11 cellular contexts compared by ENCODE assay signal in the genomic region with DNA sequence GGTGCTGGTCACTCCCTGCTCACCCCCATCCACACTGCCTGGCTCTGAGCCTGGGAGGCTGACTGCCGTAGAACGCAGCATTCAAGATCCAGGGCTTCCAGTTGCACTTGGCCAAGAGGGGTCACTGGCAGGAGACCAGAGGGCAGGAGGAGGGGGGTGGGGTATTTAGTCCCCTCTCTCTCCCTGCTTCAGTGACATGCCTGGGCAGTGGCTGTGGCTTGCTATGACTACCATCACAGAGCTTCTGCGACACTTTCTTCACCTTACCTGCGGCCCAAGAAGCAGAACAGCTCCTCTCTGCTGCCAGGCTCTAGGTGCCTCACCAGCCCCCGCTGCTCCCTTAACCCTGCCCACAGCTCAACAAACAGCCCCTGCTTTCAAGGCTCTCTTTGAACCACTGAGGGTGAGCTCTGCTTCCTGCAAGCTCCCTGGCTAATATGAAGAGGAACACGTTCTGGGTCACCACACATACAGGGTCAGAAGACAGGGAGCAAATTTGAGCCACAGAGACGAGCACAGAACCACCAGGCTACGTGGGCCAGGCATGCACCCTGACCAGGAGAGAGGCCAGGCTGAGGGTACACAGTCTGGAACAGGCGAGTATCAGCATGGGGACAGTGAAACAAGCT. TPM values are rescaled to one million over a fixed set of nuclear protein-coding genes. Genes with fewer than 3 reads are reported as not detected.
DNase-seq lines count a peak whose midpoint lies in the region; TF ChIP-seq lines count a peak whose summit lies in the region.
"Had no signal": no experiment of that assay in that cellular context is flagged by ENCODE, and none has a peak within 500 bp of the region (broad histone marks: within the 10 kb centered on the region; RNA-seq: fewer than 3 reads in every experiment).

No MANE protein-coding gene starts in this region.

- no peak overlapping the region for H3K4me2 ChIP-seq in neural progenitor cell

- in situ Hi-C loops in G401 (cut with HindIII; ENCODE audit: low sequenced_read_pairs): no loop called here

- H3K4me1 ChIP-seq in Caco-2 (no peaks in the 10 kb centered on the region), neural progenitor cell (no peaks in the 10 kb centered on the region)

- no peaks in the 10 kb centered on the region for H3K4me1 Mint-ChIP-seq in Caco-2 (ENCODE audit: low read depth, unreplicated experiment)
- H3K4me1 Mint-ChIP-seq in dendritic cell treated with granulocyte-macrophage colony-stimulating factor and Interleukin-4, amounts not matched to agents 40 ng/mL and 50 ng/mL, for 4 days (ENCODE audit: low read depth): peaks cover 80% of the 10 kb centered on the region
- H3K4me1 Mint-ChIP-seq in neural progenitor cell: peaks cover 30% of the 10 kb centered on the region
- peaks cover 26% of the 10 kb centered on the region for H3K4me1 Mint-ChIP-seq in HFFc6 (ENCODE audit: low read depth)

- POLR2A ChIA-PET in Caco-2 (lab: Charles Lee): no interaction called here

- peaks cover 44% of the 10 kb centered on the region for H4K20me1 ChIP-seq in neural progenitor cell (ENCODE audit: low read depth)

- no peaks in the 10 kb centered on the region for H3K79me2 ChIP-seq in neural progenitor cell (ENCODE audit: low read depth)

- H2AFZ ChIP-seq in neural progenitor cell (replicated peaks): no peak overlapping the region

- H3K9ac ChIP-seq in neural progenitor cell: no peak overlapping the region

- DNase-seq in Caco-2 (peak; percentile 31 to 49), neural progenitor cell (ENCODE audit: low spot score) (no peak), HFFc6 (no peak), OCI-M2 (lab: John Stamatoyannopoulos, UW; ENCODE audit: unreplicated experiment) (no peak), G401 (ENCODE audit: low spot score) (no peak)
- peak; percentile 34 for DNase-seq in Jurkat, Clone E6-1 (ENCODE audit: low read depth, low spot score)
- DNase-seq in stimulated activated CD4-positive, alpha-beta T cell treated with anti-CD3 and anti-CD28 coated beads, Interleukin-4, amount 100 ng/mL, for 4 hours: no peak
- DNase-seq: activated naive CD4-positive, alpha-beta T cell treated with anti-CD3 and anti-CD28 coated beads for 36 hours; mucosa of descending colon; stimulated activated CD4-positive, alpha-beta T cell treated with anti-CD3 and anti-CD28 coated beads, Interleukin-1b, Interleukin-23, amount 100 ng/mL, for 48 hours had no signal

- CTCF ChIA-PET in Caco-2 (lab: Charles Lee): interaction anchor here (0.5 kb wide), 1 partner anchor 52 kb away, joined by 7 read pairs; no protein-coding TSS in a partner anchor

- H3K36me3 ChIP-seq in Caco-2 (ENCODE audit: control insufficient read depth, insufficient read depth, low read length) (peaks cover 1% of the 10 kb centered on the region; the same call in 1 of the 2 replicates), neural progenitor cell (no peaks in the 10 kb centered on the region)

- intact Hi-C loops in Caco-2 (cut with micrococcal nuclease; ENCODE audit: unreplicated experiment): no loop called here
- intact Hi-C loops in dendritic cell treated with granulocyte-macrophage colony-stimulating factor and Interleukin-4, amounts not matched to agents 40 ng/mL and 50 ng/mL, for 4 days (cut with micrococcal nuclease): no loop called here

- H3K9me3 ChIP-seq in Caco-2: no peaks in the 10 kb centered on the region
- no peaks in the 10 kb centered on the region for H3K9me3 ChIP-seq in neural progenitor cell (ENCODE audit: low read depth)
- H3K9me3 ChIP-seq: mucosa of descending colon had no signal

- no peak for TF ChIP-seq CTCF in Caco-2 (IDR thresholded peaks at IDR 0.05; ENCODE audit: insufficient read depth in 1 of 2, low read depth in 1 of 2, low read length in 1 of 2, severe bottlenecking in 1 of 2, unreplicated experiment in 1 of 2)
- no peak for TF ChIP-seq CTCF in neural progenitor cell (IDR thresholded peaks at IDR 0.05)
- TF ChIP-seq CTCF in HFFc6 (IDR thresholded peaks at IDR 0.05): no peak

- H3F3A ChIP-seq in neural progenitor cell (ENCODE audit: low read depth): peaks cover 7% of the 10 kb centered on the region

- H3K27me3 ChIP-seq in Caco-2 (replicated peaks; ENCODE audit: control insufficient read depth, insufficient read depth, low read length): no peaks in the 10 kb centered on the region
- H3K27me3 ChIP-seq in neural progenitor cell: no peaks in the 10 kb centered on the region

- H3K4me3 Mint-ChIP-seq in Caco-2 (ENCODE audit: unreplicated experiment) (no peak overlapping the region), neural progenitor cell (no peak overlapping the region), HFFc6 (no peak overlapping the region)
- H3K4me3 Mint-ChIP-seq in dendritic cell treated with granulocyte-macrophage colony-stimulating factor and Interleukin-4, amounts not matched to agents 40 ng/mL and 50 ng/mL, for 4 days: no peak overlapping the region
- H3K4me3 Mint-ChIP-seq: activated naive CD4-positive, alpha-beta T cell treated with anti-CD3 and anti-CD28 coated beads for 36 hours had no signal

- H3K27ac Mint-ChIP-seq in Caco-2 (ENCODE audit: unreplicated experiment): peak overlapping the region; percentile 11
- H3K27ac Mint-ChIP-seq in dendritic cell treated with granulocyte-macrophage colony-stimulating factor and Interleukin-4, amounts not matched to agents 40 ng/mL and 50 ng/mL, for 4 days: peak overlapping the region; percentile 36
- H3K27ac Mint-ChIP-seq in neural progenitor cell: peak overlapping the region; percentile 23
- H3K27ac Mint-ChIP-seq in HFFc6: no peak overlapping the region
- H3K27ac Mint-ChIP-seq: activated naive CD4-positive, alpha-beta T cell treated with anti-CD3 and anti-CD28 coated beads for 36 hours had no signal

- no peaks in the 10 kb centered on the region for H3K9me3 Mint-ChIP-seq in Caco-2 (ENCODE audit: unreplicated experiment)
- H3K9me3 Mint-ChIP-seq in dendritic cell treated with granulocyte-macrophage colony-stimulating factor and Interleukin-4, amounts not matched to agents 40 ng/mL and 50 ng/mL, for 4 days: no peaks in the 10 kb centered on the region
- no peaks in the 10 kb centered on the region for H3K9me3 Mint-ChIP-seq in neural progenitor cell
- H3K9me3 Mint-ChIP-seq in HFFc6: no peaks in the 10 kb centered on the region
- H3K9me3 Mint-ChIP-seq: activated naive CD4-positive, alpha-beta T cell treated with anti-CD3 and anti-CD28 coated beads for 36 hours had no signal

- BruUV-seq in Caco-2 (replicated peaks; lab: Mats Ljungman, UMichigan): no TSS peak

- H3K27ac ChIP-seq in neural progenitor cell: no peak overlapping the region

- H3K27me3 Mint-ChIP-seq in Caco-2 (ENCODE audit: insufficient read depth, unreplicated experiment): no peaks in the 10 kb centered on the region
- H3K27me3 Mint-ChIP-seq in dendritic cell treated with granulocyte-macrophage colony-stimulating factor and Interleukin-4, amounts not matched to agents 40 ng/mL and 50 ng/mL, for 4 days: no peaks in the 10 kb centered on the region
- peaks cover 13% of the 10 kb centered on the region for H3K27me3 Mint-ChIP-seq in neural progenitor cell (ENCODE audit: insufficient read depth, low read depth)
- H3K27me3 Mint-ChIP-seq in HFFc6 (ENCODE audit: insufficient read depth): peaks cover 2% of the 10 kb centered on the region; the same call in 1 of the 2 replicates

- H3K36me3 Mint-ChIP-seq in Caco-2 (ENCODE audit: insufficient read depth, unreplicated experiment) (peaks cover 6% of the 10 kb centered on the region), neural progenitor cell (no peaks in the 10 kb centered on the region), HFFc6 (ENCODE audit: low read depth) (no peaks in the 10 kb centered on the region)
- peaks cover 72% of the 10 kb centered on the region for H3K36me3 Mint-ChIP-seq in dendritic cell treated with granulocyte-macrophage colony-stimulating factor and Interleukin-4, amounts not matched to agents 40 ng/mL and 50 ng/mL, for 4 days (ENCODE audit: low read depth)

- H3K4me3 ChIP-seq in Caco-2 (ENCODE audit: low read depth, low read length): no peak overlapping the region
- no peak overlapping the region for H3K4me3 ChIP-seq in Jurkat, Clone E6-1 (ENCODE audit: low read length)
- H3K4me3 ChIP-seq in neural progenitor cell: no peak overlapping the region
- H3K4me3 ChIP-seq: mucosa of descending colon had no signal

RNA-seq across cellular contexts. Expression of a gene that starts 55.7 kb away (rescaled TPM):
- 57.9 and 60.1 TPM in 2 replicates for total RNA-seq in Caco-2 (2022)
- polyA plus RNA-seq in Jurkat, Clone E6-1 (2012; ENCODE audit: insufficient read depth, insufficient read length): 30.7 TPM
- 25.8 and 34.6 TPM in 2 replicates for total RNA-seq in neural progenitor cell (ENCODE audit: low replicate concordance)
- 10 to 100 TPM; 27.3 to 38.1 (median 32.4) TPM for total RNA-seq in HFFc6 (2021; fragmentation: NEBNext Ultra II Directional; extraction: Animal tissue kit (Norgen Biotek cat#: 25700))
- total RNA-seq in G401 (2014; rRNA removed; shearing (Covaris generic)): 48.6 and 90.7 TPM in 2 replicates

Comparison
In these comparisons a context has a peak if more than half of its experiments do, and no peak if none do; other contexts are left out.
1. DNase-seq: peak in Caco-2 (2 of 2) and Jurkat, Clone E6-1 (single experiment); none in neural progenitor cell (single experiment), HFFc6 (single experiment), OCI-M2 (single experiment), G401 (single experiment) and stimulated activated CD4-positive, alpha-beta T cell treated with anti-CD3 and anti-CD28 coated beads, Interleukin-4, amount 100 ng/mL, for 4 hours (0 of 2).